21 cellular contexts compared by ENCODE assay signal in genomic region chr7:88101769-88102168, GRCh38.
DNase-seq lines count a peak whose midpoint lies in the region; ATAC-seq lines count a peak whose summit lies in the region.
"Had no signal": no experiment of that assay in that cellular context is flagged by ENCODE, and none has a peak within 500 bp of the region (broad histone marks: within the 10 kb centered on the region; RNA-seq: fewer than 3 reads in every experiment).

No MANE protein-coding gene starts in this region.

- no peak overlapping the region for H2AFZ ChIP-seq in Karpas-422 (ENCODE audit: low read length)

- H3K27me3 ChIP-seq in Karpas-422 (ENCODE audit: low read length) = no peaks in the 10 kb centered on the region
- H3K27me3 ChIP-seq: ascending aorta, suprapubic skin had no signal

- DNase-seq in Karpas-422 = no peak
- DNase-seq in NCI-H2029 (lab: John Stamatoyannopoulos, UW) = no peak
- DNase-seq in kidney glomerular epithelial cell (lab: John Stamatoyannopoulos, UW) = no peak
- DNase-seq: activated B cell treated with CpG ODN at 0.5 μM for 24 hours; activated CD4-positive, alpha-beta memory T cell treated with anti-CD3 and anti-CD28 coated beads, Interleukin-2, amount 10 ng/mL, durations not matched to agents 7 days and 5 days; activated naive CD4-positive, alpha-beta T cell treated with anti-CD3 and anti-CD28 coated beads, Interleukin-2, amount 10 ng/mL, durations not matched to agents 7 days and 5 days; activated T-cell treated with anti-CD3 and anti-CD28 coated beads, Interleukin-2, amount 50 U/mL, for 4 hours; caudate nucleus; head of caudate nucleus; left cardiac atrium; NCI-H1417 treated with DMSO at 0.1 percent for 48 hours; NCI-H2171; NCI-H526 treated with DMSO at 0.1 percent for 48 hours; RPMI8226 had no signal

- ATAC-seq in GM18498 (IDR thresholded peaks at IDR 0.05; ENCODE audit: unreplicated experiment) (peak; percentile 58), GM18907 (IDR thresholded peaks at IDR 0.05; ENCODE audit: unreplicated experiment) (peak; percentile 63), HG02588 (IDR thresholded peaks at IDR 0.05; ENCODE audit: unreplicated experiment) (peak; percentile 51), HG03469 (IDR thresholded peaks at IDR 0.05; ENCODE audit: unreplicated experiment) (peak; percentile 44)
- ATAC-seq: left cardiac atrium had no signal

- no peak overlapping the region for H3K4me2 ChIP-seq in Karpas-422 (ENCODE audit: low read depth, low read length, poor library complexity, severe bottlenecking)

- H3K4me1 ChIP-seq in Karpas-422 (ENCODE audit: low read length) = no peaks in the 10 kb centered on the region; the same call in 1 of the 2 replicates
- H3K4me1 ChIP-seq: ascending aorta, suprapubic skin had no signal

- no peak overlapping the region for H3K4me3 ChIP-seq in Karpas-422 (ENCODE audit: low read length)
- H3K4me3 ChIP-seq: ascending aorta, SK-N-MC, suprapubic skin had no signal

- H3K9me2 ChIP-seq in Karpas-422 (replicated peaks; ENCODE audit: insufficient read depth, low read length) = no peaks in the 10 kb centered on the region

- no peaks in the 10 kb centered on the region for H3K36me3 ChIP-seq in Karpas-422 (ENCODE audit: insufficient read depth, low read length)
- H3K36me3 ChIP-seq: ascending aorta, suprapubic skin had no signal

- no peaks in the 10 kb centered on the region for H4K20me1 ChIP-seq in Karpas-422 (ENCODE audit: insufficient read depth, low read depth, low read length)

- H3K79me2 ChIP-seq in Karpas-422 (ENCODE audit: low read length) = no peaks in the 10 kb centered on the region

- H3K27ac ChIP-seq in Karpas-422 (ENCODE audit: low read length) = no peak overlapping the region
- H3K27ac ChIP-seq: ascending aorta, SK-N-MC, suprapubic skin had no signal

- H3K9me3 ChIP-seq in Karpas-422 (ENCODE audit: low read length) = no peaks in the 10 kb centered on the region
- H3K9me3 ChIP-seq: ascending aorta, suprapubic skin had no signal

- H3K9ac ChIP-seq in Karpas-422 (ENCODE audit: low read length) = no peak overlapping the region
